ENCODE assay signal across 22 cellular contexts in the genomic region with DNA sequence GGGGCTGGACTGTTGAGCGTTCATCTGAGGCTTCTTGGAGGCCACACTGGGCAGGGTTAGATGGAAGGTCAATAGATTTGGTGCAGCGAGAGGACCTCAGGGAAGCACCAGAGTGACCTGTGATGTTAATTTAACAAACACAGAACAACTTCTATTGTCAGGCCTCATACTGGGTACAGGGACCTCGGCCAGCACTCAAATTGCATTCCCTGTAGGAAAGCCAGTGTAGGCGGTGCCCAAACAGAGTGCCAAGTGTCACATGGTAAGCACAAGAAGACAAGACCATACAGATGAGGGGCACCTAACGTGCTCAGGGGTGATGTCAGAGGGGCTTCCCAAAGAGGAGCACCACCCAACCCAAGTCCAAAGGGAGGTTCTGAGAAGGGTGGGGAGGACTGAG. TPM values are rescaled to one million over a fixed set of nuclear protein-coding genes. Genes with fewer than 3 reads are reported as not detected.
A peak's percentile ranks its signal among the peaks of the same experiment; 100 is the strongest.
DNase-seq lines count a peak whose midpoint lies in the region; ATAC-seq and TF ChIP-seq lines count a peak whose summit lies in the region.
"Had no signal": no experiment of that assay in that cellular context is flagged by ENCODE, and none has a peak within 500 bp of the region (broad histone marks: within the 10 kb centered on the region; RNA-seq: fewer than 3 reads in every experiment).

No MANE protein-coding gene starts in this region.

- no peaks in the 10 kb centered on the region for H3K9me3 ChIP-seq in right atrium auricular region
- H3K9me3 ChIP-seq in T-helper 17 cell (ENCODE audit: control insufficient read depth, low read length, poor library complexity, severe bottlenecking), result no peaks in the 10 kb centered on the region
- H3K9me3 ChIP-seq: ascending aorta, gastrocnemius medialis, prostate gland, SJSA1, stomach, transverse colon had no signal

- peak; percentile 64 for ATAC-seq in left ventricle myocardium superior
- ATAC-seq in T-helper 17 cell, result no peak
- ATAC-seq in left lobe of liver, result peak; percentile 35
- ATAC-seq: gastrocnemius medialis had no signal

- H3K36me3 ChIP-seq in right atrium auricular region, result no peaks in the 10 kb centered on the region
- H3K36me3 ChIP-seq: gastrocnemius medialis, prostate gland, transverse colon had no signal

- H3K4me1 ChIP-seq in right atrium auricular region, result peaks cover 0 to 8% of the 10 kb centered on the region in 2 donors
- H3K4me1 ChIP-seq: prostate gland had no signal

- DNase-seq in left ventricle myocardium superior (peak; percentile 34), right atrium auricular region (ENCODE audit: low spot score) (no peak), T-helper 17 cell (no peak), left lobe of liver (ENCODE audit: low spot score) (no peak), GM19240 (ENCODE audit: insufficient read length, low spot score) (no peak), MV-4-11 (lab: John Stamatoyannopoulos, UW) (no peak)
- DNase-seq in activated effector memory CD4-positive, alpha-beta T cell treated with Interleukin-2 at 50 U/mL for 16 hours, result no peak
- DNase-seq: activated B cell treated with CpG ODN at 0.5 μM for 24 hours; effector CD4-positive, alpha-beta T cell; gastrocnemius medialis; mesenchymal stem cell; NCI-H1092; NCI-H2029 treated with DMSO at 0.1 percent for 48 hours; NCI-H345; PC-9; small intestine; stomach; transverse colon had no signal

- peaks cover 1% of the 10 kb centered on the region for H3K27me3 Mint-ChIP-seq in T-helper 17 cell

- peak overlapping the region; percentile 68 for H3K27ac Mint-ChIP-seq in T-helper 17 cell
- H3K27ac Mint-ChIP-seq: activated B cell treated with CpG ODN at 0.5 μM for 24 hours had no signal

- no peak overlapping the region for H3K27ac ChIP-seq in right atrium auricular region
- H3K27ac ChIP-seq: ascending aorta, gastrocnemius medialis, PC-9, prostate gland, SJSA1, stomach, transverse colon had no signal

- no peak overlapping the region for H3K4me3 ChIP-seq in right atrium auricular region
- H3K4me3 ChIP-seq: PC-9, SJSA1 had no signal

- H3K4me1 Mint-ChIP-seq in T-helper 17 cell, result peaks cover 21% of the 10 kb centered on the region

- intact Hi-C loops in left ventricle myocardium superior (cut with micrococcal nuclease), result no loop called here

- H3K27me3 ChIP-seq in right atrium auricular region, result no peaks in the 10 kb centered on the region
- H3K27me3 ChIP-seq: ascending aorta, SJSA1 had no signal

- no peak for TF ChIP-seq CTCF in right atrium auricular region (IDR thresholded peaks at IDR 0.05)

- peak overlapping the region; percentile 89 for H3K4me3 Mint-ChIP-seq in T-helper 17 cell

- H3K36me3 Mint-ChIP-seq in T-helper 17 cell (ENCODE audit: low read depth), result peaks cover 4% of the 10 kb centered on the region

RNA-seq across cellular contexts. Expression of a gene that starts 1.3 kb away (rescaled TPM):
- total RNA-seq in left ventricle myocardium superior (not detected), right atrium auricular region (not detected), T-helper 17 cell (under 1 TPM; 0.42 to 0.47 TPM), left lobe of liver (0.08 TPM)
- total RNA-seq: ascending aorta, G401, SJSA1 had no signal

RNA-seq across cellular contexts. Expression of a gene that starts 19.0 kb away (rescaled TPM):
- total RNA-seq in left ventricle myocardium superior (10.4 TPM), right atrium auricular region (1 to 10 TPM; 3.0 to 3.6 TPM), T-helper 17 cell (10 to 100 TPM; 14.8 to 15.5 TPM), left lobe of liver (4.0 TPM)

RNA-seq across cellular contexts. Expression of a gene that starts 19.3 kb away (rescaled TPM):
- total RNA-seq in left ventricle myocardium superior, result 6.2 TPM
- 10 to 100 TPM; 11.3 to 15.6 TPM for total RNA-seq in right atrium auricular region
- 10 to 100 TPM; 22.5 to 26.7 TPM for total RNA-seq in T-helper 17 cell
- total RNA-seq in left lobe of liver, result 26.5 TPM

RNA-seq across cellular contexts. Expression of a gene that starts 30.8 kb away (rescaled TPM):
- total RNA-seq in left ventricle myocardium superior (5.1 TPM), right atrium auricular region (1 to 10 TPM; 3.3 to 5.6 TPM), T-helper 17 cell (1 to 10 TPM; 6.4 to 8.9 TPM), left lobe of liver (15.1 TPM)

RNA-seq across cellular contexts. Expression of a gene that starts 31.1 kb away (rescaled TPM):
- total RNA-seq in left ventricle myocardium superior (14.2 TPM), right atrium auricular region (10 to 100 TPM; 14.5 to 22.1 TPM), T-helper 17 cell (10 to 100 TPM; 16.9 to 18.8 TPM), left lobe of liver (6.9 TPM)
